15 cellular contexts compared by ENCODE assay signal in genomic region chr4:153099391-153100140, GRCh38.
DNase-seq lines count a peak whose midpoint lies in the region; ATAC-seq and TF ChIP-seq lines count a peak whose summit lies in the region.
"Had no signal": no experiment of that assay in that cellular context is flagged by ENCODE, and none has a peak within 500 bp of the region (broad histone marks: within the 10 kb centered on the region; RNA-seq: fewer than 3 reads in every experiment).

No MANE protein-coding gene starts in this region.

- intact Hi-C loops in esophagus muscularis mucosa (cut with DNase I): no loop called here

- TF ChIP-seq CTCF in esophagus muscularis mucosa (IDR thresholded peaks at IDR 0.05): no peak
- TF ChIP-seq CTCF in osteocyte (IDR thresholded peaks at IDR 0.05): no peak

- no peaks in the 10 kb centered on the region for H3K4me1 Mint-ChIP-seq in activated CD8-positive, alpha-beta memory T cell treated with anti-CD3 and anti-CD28 coated beads, Interleukin-2, amount 10 ng/mL, durations not matched to agents 7 days and 5 days
- no peaks in the 10 kb centered on the region for H3K4me1 Mint-ChIP-seq in osteocyte (ENCODE audit: unreplicated experiment)
- H3K4me1 Mint-ChIP-seq in activated naive CD8-positive, alpha-beta T cell treated with anti-CD3 and anti-CD28 coated beads for 36 hours: peaks cover 5% of the 10 kb centered on the region
- H3K4me1 Mint-ChIP-seq in activated T-helper 17 cell treated with anti-CD3 and anti-CD28 coated beads, Interleukin-2, amount 50 U/mL, for 72 hours: no peaks in the 10 kb centered on the region
- H3K4me1 Mint-ChIP-seq: CD14-positive monocyte had no signal

- DNase-seq in activated CD8-positive, alpha-beta memory T cell treated with anti-CD3 and anti-CD28 coated beads, Interleukin-2, amount 50 U/mL, for 48 hours: peak; percentile 22
- DNase-seq in activated CD8-positive, alpha-beta memory T cell treated with anti-CD3 and anti-CD28 coated beads, Interleukin-2, amount 10 ng/mL, durations not matched to agents 7 days and 5 days: no peak
- DNase-seq in esophagus muscularis mucosa (ENCODE audit: extremely low spot score) (peak; percentile 39), osteocyte (ENCODE audit: extremely low spot score, unreplicated experiment) (peak; percentile 40), germinal center (ENCODE audit: low spot score) (no peak)
- DNase-seq in activated naive CD8-positive, alpha-beta T cell treated with anti-CD3 and anti-CD28 coated beads for 36 hours: no peak
- DNase-seq: CD8-positive, alpha-beta T cell; COR-L47; DMS153; GM23248; H7 had no signal

- no peaks in the 10 kb centered on the region for H3K9me3 Mint-ChIP-seq in activated CD8-positive, alpha-beta memory T cell treated with anti-CD3 and anti-CD28 coated beads, Interleukin-2, amount 10 ng/mL, durations not matched to agents 7 days and 5 days (ENCODE audit: low read depth)
- peaks cover 8% of the 10 kb centered on the region for H3K9me3 Mint-ChIP-seq in osteocyte (ENCODE audit: unreplicated experiment)
- peaks cover 4% of the 10 kb centered on the region for H3K9me3 Mint-ChIP-seq in activated naive CD8-positive, alpha-beta T cell treated with anti-CD3 and anti-CD28 coated beads for 36 hours
- no peaks in the 10 kb centered on the region for H3K9me3 Mint-ChIP-seq in activated T-helper 17 cell treated with anti-CD3 and anti-CD28 coated beads, Interleukin-2, amount 50 U/mL, for 72 hours
- H3K9me3 Mint-ChIP-seq: CD8-positive, alpha-beta T cell had no signal

- H3K9me3 ChIP-seq in esophagus muscularis mucosa: no peaks in the 10 kb centered on the region

- no peak overlapping the region for H3K4me3 ChIP-seq in esophagus muscularis mucosa
- H3K4me3 ChIP-seq: GM23248 had no signal

- no peak overlapping the region for H3K27ac Mint-ChIP-seq in activated CD8-positive, alpha-beta memory T cell treated with anti-CD3 and anti-CD28 coated beads, Interleukin-2, amount 10 ng/mL, durations not matched to agents 7 days and 5 days
- H3K27ac Mint-ChIP-seq in osteocyte (ENCODE audit: unreplicated experiment): no peak overlapping the region
- H3K27ac Mint-ChIP-seq in activated naive CD8-positive, alpha-beta T cell treated with anti-CD3 and anti-CD28 coated beads for 36 hours: no peak overlapping the region
- H3K27ac Mint-ChIP-seq in activated T-helper 17 cell treated with anti-CD3 and anti-CD28 coated beads, Interleukin-2, amount 50 U/mL, for 72 hours: no peak overlapping the region
- H3K27ac Mint-ChIP-seq: CD8-positive, alpha-beta T cell had no signal

- 90% methylated on average over 3 of the region's 3 CpGs for WGBS in esophagus muscularis mucosa

- no peaks in the 10 kb centered on the region for H3K36me3 ChIP-seq in esophagus muscularis mucosa

- ATAC-seq in activated CD8-positive, alpha-beta memory T cell treated with anti-CD3 and anti-CD28 coated beads, Interleukin-2, amount 10 ng/mL, durations not matched to agents 7 days and 5 days: no peak
- ATAC-seq in activated T-helper 17 cell treated with anti-CD3 and anti-CD28 coated beads, Interleukin-2, amount 50 U/mL, for 72 hours (replicated peaks): no peak
- no peak for ATAC-seq in HG02852 (IDR thresholded peaks at IDR 0.05; ENCODE audit: unreplicated experiment)
- ATAC-seq: CD8-positive, alpha-beta T cell had no signal

- H3K36me3 Mint-ChIP-seq in activated CD8-positive, alpha-beta memory T cell treated with anti-CD3 and anti-CD28 coated beads, Interleukin-2, amount 10 ng/mL, durations not matched to agents 7 days and 5 days: no peaks in the 10 kb centered on the region
- H3K36me3 Mint-ChIP-seq in osteocyte (ENCODE audit: unreplicated experiment): no peaks in the 10 kb centered on the region
- no peaks in the 10 kb centered on the region for H3K36me3 Mint-ChIP-seq in activated naive CD8-positive, alpha-beta T cell treated with anti-CD3 and anti-CD28 coated beads for 36 hours
- no peaks in the 10 kb centered on the region for H3K36me3 Mint-ChIP-seq in activated T-helper 17 cell treated with anti-CD3 and anti-CD28 coated beads, Interleukin-2, amount 50 U/mL, for 72 hours (ENCODE audit: low read depth)
- H3K36me3 Mint-ChIP-seq: CD14-positive monocyte; CD8-positive, alpha-beta T cell had no signal

- H3K4me1 ChIP-seq in esophagus muscularis mucosa: peaks cover 0 to 10% (median 3%) of the 10 kb centered on the region in 4 donors

- no peak for TF ChIP-seq POLR2A in esophagus muscularis mucosa (IDR thresholded peaks at IDR 0.05; ENCODE audit: low read depth)

- no peaks in the 10 kb centered on the region for H3K27me3 ChIP-seq in esophagus muscularis mucosa

- no peak for TF ChIP-seq EP300 in esophagus muscularis mucosa (IDR thresholded peaks at IDR 0.05)

- peaks cover 43% of the 10 kb centered on the region for H3K27me3 Mint-ChIP-seq in activated CD8-positive, alpha-beta memory T cell treated with anti-CD3 and anti-CD28 coated beads, Interleukin-2, amount 10 ng/mL, durations not matched to agents 7 days and 5 days
- peaks cover 42% of the 10 kb centered on the region for H3K27me3 Mint-ChIP-seq in osteocyte (ENCODE audit: unreplicated experiment)
- H3K27me3 Mint-ChIP-seq in activated naive CD8-positive, alpha-beta T cell treated with anti-CD3 and anti-CD28 coated beads for 36 hours: no peaks in the 10 kb centered on the region
- H3K27me3 Mint-ChIP-seq in activated T-helper 17 cell treated with anti-CD3 and anti-CD28 coated beads, Interleukin-2, amount 50 U/mL, for 72 hours: no peaks in the 10 kb centered on the region

- H3K27ac ChIP-seq in esophagus muscularis mucosa (replicated peaks in 1 of 4): no peak overlapping the region
- H3K27ac ChIP-seq: 22Rv1, GM23248 had no signal

- CTCF ChIA-PET in activated CD8-positive, alpha-beta memory T cell treated with anti-CD3 and anti-CD28 coated beads, Interleukin-2, amount 10 ng/mL, durations not matched to agents 7 days and 5 days (lab: Charles Lee): interaction anchor here (0.9 to 1.2 kb wide), 3 partner anchors 9 to 19 kb away, joined by 3 read pairs; no protein-coding TSS in a partner anchor

- no peak overlapping the region for H3K4me3 Mint-ChIP-seq in activated CD8-positive, alpha-beta memory T cell treated with anti-CD3 and anti-CD28 coated beads, Interleukin-2, amount 10 ng/mL, durations not matched to agents 7 days and 5 days
- H3K4me3 Mint-ChIP-seq in osteocyte (ENCODE audit: unreplicated experiment): no peak overlapping the region
- H3K4me3 Mint-ChIP-seq in activated naive CD8-positive, alpha-beta T cell treated with anti-CD3 and anti-CD28 coated beads for 36 hours: no peak overlapping the region
- H3K4me3 Mint-ChIP-seq in activated T-helper 17 cell treated with anti-CD3 and anti-CD28 coated beads, Interleukin-2, amount 50 U/mL, for 72 hours: no peak overlapping the region
- H3K4me3 Mint-ChIP-seq: CD14-positive monocyte; CD8-positive, alpha-beta T cell had no signal

Comparison
In these comparisons a context has a peak if more than half of its experiments do, and no peak if none do; other contexts are left out.
1. DNase-seq: peak in activated CD8-positive, alpha-beta memory T cell treated with anti-CD3 and anti-CD28 coated beads, Interleukin-2, amount 50 U/mL, for 48 hours (single experiment), esophagus muscularis mucosa (single experiment) and osteocyte (single experiment); none in activated CD8-positive, alpha-beta memory T cell treated with anti-CD3 and anti-CD28 coated beads, Interleukin-2, amount 10 ng/mL, durations not matched to agents 7 days and 5 days (single experiment), activated naive CD8-positive, alpha-beta T cell treated with anti-CD3 and anti-CD28 coated beads for 36 hours (single experiment) and germinal center (single experiment).